In the genomic region with DNA sequence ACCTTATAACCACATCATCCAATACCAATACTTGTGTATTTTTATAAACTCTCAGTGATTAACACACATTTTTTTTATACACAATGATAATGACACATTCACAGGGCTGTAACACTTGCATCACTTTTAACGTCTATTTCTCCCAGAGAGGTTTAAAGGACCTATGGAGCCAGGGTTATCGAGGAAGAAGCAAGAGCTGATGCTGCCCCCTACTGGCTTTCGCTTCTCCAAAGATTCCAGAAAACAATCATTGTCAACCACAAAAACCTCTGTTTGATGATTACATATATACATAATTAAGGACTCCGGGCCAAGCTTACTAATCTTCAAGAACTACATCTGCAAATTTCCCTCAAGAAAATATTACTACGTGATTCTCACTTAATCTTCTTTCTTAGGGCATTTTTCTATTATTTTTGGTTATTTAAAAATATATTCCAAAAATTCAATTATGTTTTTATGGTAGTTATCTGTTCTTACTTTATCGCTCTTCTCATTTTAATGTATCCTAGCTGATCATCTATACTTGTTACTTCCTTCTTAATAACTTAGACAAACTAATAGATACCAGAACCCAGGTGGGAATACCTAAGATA, we compare ENCODE assay signal across 8 cellular contexts.
DNase-seq lines count a peak whose midpoint lies in the region; ATAC-seq and TF ChIP-seq lines count a peak whose summit lies in the region.

No MANE protein-coding gene starts in this region.

- CTCF ChIA-PET in Panc1 (lab: Charles Lee): interaction anchor here (0.7 kb wide), 1 partner anchor 144 kb away, joined by 3 read pairs; no protein-coding TSS in a partner anchor

- H3K27ac ChIP-seq in 22Rv1 (no peak overlapping the region), MM.1S (ENCODE audit: low read length) (no peak overlapping the region), Panc1 (ENCODE audit: low read length) (no peak overlapping the region)

- WGBS in lower leg skin, 2 donors: 29 to 30% methylated on average over 6 of the region's 6 CpGs

- no peak for ATAC-seq in Panc1

- POLR2A ChIA-PET in Panc1 (lab: Charles Lee): no interaction called here

- in situ Hi-C loops in Panc1 (cut with HindIII; ENCODE audit: low pct_unique_long_range_greater_than_20kb, low sequenced_read_pairs): no loop called here

- DNase-seq in ELR (ENCODE audit: low read depth): peak; percentile 66
- DNase-seq in MM.1S: peak; percentile 57
- DNase-seq in Panc1 (ENCODE audit: low read depth, low spot score): peak; percentile 22
- peak; percentile 81 for DNase-seq in cerebellar cortex (ENCODE audit: low spot score)
- DNase-seq in lower leg skin (ENCODE audit: low spot score in 2 of 2): peak; percentile 51 to 84
- peak; percentile 81 for DNase-seq in superior temporal gyrus (ENCODE audit: extremely low spot score)
- no peak for DNase-seq in T-helper 9 cell

- TF ChIP-seq CTCF in 22Rv1 (IDR thresholded peaks at IDR 0.05) (peak; percentile 91), MM.1S (IDR thresholded peaks at IDR 0.05; ENCODE audit: low read length) (peak; percentile 55), Panc1 (IDR thresholded peaks at IDR 0.05) (peak; percentile 67; the same call in 1 of the 2 replicates), lower leg skin (IDR thresholded peaks at IDR 0.05) (no peak)

- H3K9ac ChIP-seq in MM.1S (ENCODE audit: low read length): no peak overlapping the region

- intact Hi-C loops in Panc1 (cut with micrococcal nuclease; ENCODE audit: unreplicated experiment): loop anchor here (5.0 kb wide), 1 partner anchor 218 kb away; no protein-coding TSS in a partner anchor
- intact Hi-C loops in lower leg skin (cut with DNase I; ENCODE audit: low total_unique reads): no loop called here

- H3K4me3 ChIP-seq in MM.1S (ENCODE audit: low read length) (no peak overlapping the region), Panc1 (ENCODE audit: low read depth in 2 of 2, low read length in 2 of 2) (no peak overlapping the region), lower leg skin (ENCODE audit: low read depth, poor library complexity, severe bottlenecking) (no peak overlapping the region)

- H3K27me3 ChIP-seq in MM.1S (replicated peaks; ENCODE audit: insufficient read depth, low read length) (no peaks in the 10 kb centered on the region), Panc1 (ENCODE audit: control insufficient read depth, insufficient read depth, low read length) (no peaks in the 10 kb centered on the region)

- no peaks in the 10 kb centered on the region for H4K20me1 ChIP-seq in MM.1S (ENCODE audit: insufficient read depth, low read length)

- H3K4me1 ChIP-seq in MM.1S (ENCODE audit: low read length): no peaks in the 10 kb centered on the region
- no peaks in the 10 kb centered on the region for H3K4me1 ChIP-seq in Panc1 (ENCODE audit: control insufficient read depth, insufficient read depth, low read length)

- no peak overlapping the region for H2AFZ ChIP-seq in MM.1S (ENCODE audit: low read length)

- BruUV-seq in Panc1 (replicated peaks; lab: Mats Ljungman, UMichigan): no TSS peak

- H3F3A ChIP-seq in MM.1S (ENCODE audit: insufficient read depth, low read length): no peaks in the 10 kb centered on the region

- TF ChIP-seq POLR2A in lower leg skin (IDR thresholded peaks at IDR 0.05): no peak

- no peak overlapping the region for H3K4me2 ChIP-seq in MM.1S (ENCODE audit: low read depth, low read length)

- H3K9me3 ChIP-seq in MM.1S (replicated peaks; ENCODE audit: insufficient read depth, low read length): no peaks in the 10 kb centered on the region
- no peaks in the 10 kb centered on the region for H3K9me3 ChIP-seq in Panc1 (ENCODE audit: control insufficient read depth, insufficient read depth, low read depth, low read length)

- no peaks in the 10 kb centered on the region for H3K79me2 ChIP-seq in MM.1S (ENCODE audit: low read length)

- no peaks in the 10 kb centered on the region for H3K9me2 ChIP-seq in MM.1S (replicated peaks; ENCODE audit: insufficient read depth, low read length)

- H3K36me3 ChIP-seq in MM.1S (replicated peaks; ENCODE audit: insufficient read depth, low read length): no peaks in the 10 kb centered on the region
- no peaks in the 10 kb centered on the region for H3K36me3 ChIP-seq in Panc1 (ENCODE audit: control insufficient read depth, insufficient read depth, low read length)

Comparison
In these comparisons a context has a peak if more than half of its experiments do, and no peak if none do; other contexts are left out.
1. CTCF ChIP-seq: peak in 22Rv1 (single experiment), MM.1S (single experiment) and Panc1 (single experiment); none in lower leg skin (0 of 3).